In genomic region chr10:90418869-90419652, GRCh38 we compare ENCODE assay signal across 12 cellular contexts.
DNase-seq lines count a peak whose midpoint lies in the region; ATAC-seq, FAIRE-seq and TF ChIP-seq lines count a peak whose summit lies in the region.
"Had no signal": no experiment of that assay in that cellular context is flagged by ENCODE, and none has a peak within 500 bp of the region (broad histone marks: within the 10 kb centered on the region; RNA-seq: fewer than 3 reads in every experiment).

No MANE protein-coding gene starts in this region.

- ATAC-seq in HG02884 (IDR thresholded peaks at IDR 0.05; ENCODE audit: unreplicated experiment) (no peak), GM21360 (IDR thresholded peaks at IDR 0.05; ENCODE audit: unreplicated experiment) (no peak)
- ATAC-seq: left ventricle myocardium superior, upper lobe of right lung had no signal

- H3K79me2 ChIP-seq in ACC112 (ENCODE audit: control insufficient read depth, insufficient read depth, low read length, unreplicated experiment): no peaks in the 10 kb centered on the region
- no peaks in the 10 kb centered on the region for H3K79me2 ChIP-seq in keratinocyte (ENCODE audit: control insufficient read depth, insufficient read depth, low read length)

- peak; percentile 84 for FAIRE-seq in keratinocyte (lab: Jason Lieb, UNC)

- H3K27me3 ChIP-seq in ACC112 (ENCODE audit: insufficient read depth, low read length) (no peaks in the 10 kb centered on the region), keratinocyte (ENCODE audit: control insufficient read depth, extremely low read depth, insufficient read depth, low read length) (no peaks in the 10 kb centered on the region)
- H3K27me3 ChIP-seq: upper lobe of right lung had no signal

- H3K9me1 ChIP-seq in keratinocyte (ENCODE audit: control insufficient read depth, extremely low read depth, insufficient read depth, low read length): no peaks in the 10 kb centered on the region

- dilution Hi-C loops in keratinocyte (cut with MboI; ENCODE audit: extremely low pct_ligation_motif_present, low sequenced_read_pairs): no loop called here

- in situ Hi-C loops in astrocyte of the cerebellum (cut with HindIII; ENCODE audit: low sequenced_read_pairs): no loop called here
- in situ Hi-C loops in G401 (cut with HindIII; ENCODE audit: low sequenced_read_pairs): no loop called here

- H2AFZ ChIP-seq in ACC112 (ENCODE audit: low read length, unreplicated experiment) (peak overlapping the region; percentile 58), keratinocyte (ENCODE audit: control insufficient read depth, low read length) (peak overlapping the region; percentile 24)

- H4K20me1 ChIP-seq in keratinocyte (ENCODE audit: control insufficient read depth, extremely low read depth, insufficient read depth, low read length): no peaks in the 10 kb centered on the region

- H3K9me3 ChIP-seq in keratinocyte (ENCODE audit: control insufficient read depth, low read depth, low read length): no peaks in the 10 kb centered on the region
- H3K9me3 ChIP-seq: upper lobe of right lung had no signal

- peak; percentile 15 for DNase-seq in HuH-7 (ENCODE audit: low spot score)
- peak; percentile 78 for DNase-seq in astrocyte of the cerebellum (ENCODE audit: low read depth)
- DNase-seq in keratinocyte (ENCODE audit: low read depth, low spot score): peak; percentile 66
- no peak for DNase-seq in G401 (ENCODE audit: low spot score)
- no peak for DNase-seq in NCI-H774 (lab: John Stamatoyannopoulos, UW)
- DNase-seq: left ventricle myocardium superior; NK-92 treated with Interleukin-12 subunit alpha and Interleukin-12 subunit beta, amount 100 ng/mL, for 24 hours; posterior cingulate gyrus; upper lobe of right lung had no signal

- H3K27ac ChIP-seq in ACC112 (ENCODE audit: low read depth, low read length) (peak overlapping the region; percentile 92), keratinocyte (ENCODE audit: control insufficient read depth, insufficient read depth, low read length) (peak overlapping the region; percentile 76)
- H3K27ac ChIP-seq: upper lobe of right lung had no signal

- TF ChIP-seq CTCF in astrocyte of the cerebellum (IDR thresholded peaks at IDR 0.05; ENCODE audit: low read depth, low read length, missing control alignments): no peak
- TF ChIP-seq CTCF in keratinocyte (optimal IDR thresholded peaks at IDR 0.05 in 1 of 3, IDR thresholded peaks at IDR 0.05 in 1 of 3, conservative IDR thresholded peaks at IDR 0.05 in 1 of 3; ENCODE audit: extremely low read depth in 1 of 3, insufficient read depth in 2 of 3, low read length in 3 of 3): no peak

- no peak overlapping the region for H3K9ac ChIP-seq in keratinocyte (ENCODE audit: control insufficient read depth, extremely low read depth, insufficient read depth, low read length)

- H3K36me3 ChIP-seq in ACC112 (ENCODE audit: insufficient read depth, low read length) (no peaks in the 10 kb centered on the region), keratinocyte (ENCODE audit: control insufficient read depth in 2 of 2, extremely low read depth in 1 of 2, insufficient read depth in 2 of 2, low read length in 2 of 2) (no peaks in the 10 kb centered on the region)
- H3K36me3 ChIP-seq: upper lobe of right lung had no signal

- H3K4me3 ChIP-seq in ACC112 (ENCODE audit: low read depth, low read length): peak overlapping the region; percentile 15; the same call in 1 of the 2 replicates
- no peak overlapping the region for H3K4me3 ChIP-seq in astrocyte of the cerebellum (ENCODE audit: low read depth, low read length)
- no peak overlapping the region for H3K4me3 ChIP-seq in keratinocyte (ENCODE audit: control insufficient read depth in 2 of 3, extremely low read depth in 1 of 3, insufficient read depth in 2 of 3, low read depth in 1 of 3, low read length in 3 of 3)
- H3K4me3 ChIP-seq: upper lobe of right lung had no signal

- H3K4me2 ChIP-seq in keratinocyte (ENCODE audit: control insufficient read depth, extremely low read depth, insufficient read depth, low read depth, low read length): peak overlapping the region; percentile 43

- peaks cover 26% of the 10 kb centered on the region for H3K4me1 ChIP-seq in ACC112 (ENCODE audit: control insufficient read depth, insufficient read depth, low read length, unreplicated experiment)
- H3K4me1 ChIP-seq in keratinocyte (ENCODE audit: control insufficient read depth, extremely low read depth, insufficient read depth, low read length): peaks cover 34% of the 10 kb centered on the region
- H3K4me1 ChIP-seq: upper lobe of right lung had no signal

Comparison
In these comparisons a context has a peak if more than half of its experiments do, and no peak if none do; other contexts are left out.
1. DNase-seq: peak in HuH-7 (single experiment), astrocyte of the cerebellum (single experiment) and keratinocyte (single experiment); none in G401 (single experiment) and NCI-H774 (single experiment).